Comparison of ENCODE assay signal across 1 cellular context in the genomic region with DNA sequence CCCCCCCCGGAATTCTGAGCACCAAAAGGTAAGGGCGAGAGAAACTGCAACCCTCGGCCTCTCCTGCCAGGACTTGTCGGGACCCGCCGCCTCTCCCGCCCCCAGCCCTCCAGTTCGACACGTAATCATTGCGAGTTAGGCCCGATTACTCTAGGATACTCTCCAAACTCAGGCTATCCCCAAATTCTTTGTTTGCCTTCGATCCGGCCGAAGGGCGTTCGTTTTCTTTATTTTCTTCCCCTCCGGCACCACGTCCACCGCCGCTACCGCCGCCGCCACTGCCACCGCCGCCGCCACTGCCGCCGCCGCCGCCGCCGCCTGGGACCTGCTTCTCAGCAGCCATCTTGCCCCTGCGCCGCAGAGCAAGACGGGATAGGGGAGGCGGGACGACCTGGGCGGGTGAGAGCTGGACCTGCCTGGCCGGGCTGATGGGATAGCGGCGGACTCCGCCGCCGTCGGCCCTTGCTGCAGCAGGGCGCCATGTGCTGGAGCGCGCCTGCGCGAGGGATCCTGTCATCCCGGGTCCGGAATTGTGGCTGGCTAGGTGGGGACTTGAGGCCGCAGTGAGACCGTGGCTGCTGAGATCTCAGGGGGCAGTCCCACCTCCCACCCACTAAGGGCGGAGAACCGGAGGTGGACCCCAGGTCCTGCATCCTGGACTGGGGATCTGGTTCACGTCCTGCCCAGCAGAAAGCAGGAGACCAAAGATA.
TF ChIP-seq lines count a peak whose summit lies in the region.

Gene SRP68, minus strand, starts transcription at position 369 of the 710 bp plus-strand sequence. Its CDS starts 26 bp downstream, at position 343.

TF ChIP-seq in K562, 482 proteins besides CTCF, POLR2A, EP300 and RAD21 (continued from another document):
- TF ChIP-seq, protein P1, sequence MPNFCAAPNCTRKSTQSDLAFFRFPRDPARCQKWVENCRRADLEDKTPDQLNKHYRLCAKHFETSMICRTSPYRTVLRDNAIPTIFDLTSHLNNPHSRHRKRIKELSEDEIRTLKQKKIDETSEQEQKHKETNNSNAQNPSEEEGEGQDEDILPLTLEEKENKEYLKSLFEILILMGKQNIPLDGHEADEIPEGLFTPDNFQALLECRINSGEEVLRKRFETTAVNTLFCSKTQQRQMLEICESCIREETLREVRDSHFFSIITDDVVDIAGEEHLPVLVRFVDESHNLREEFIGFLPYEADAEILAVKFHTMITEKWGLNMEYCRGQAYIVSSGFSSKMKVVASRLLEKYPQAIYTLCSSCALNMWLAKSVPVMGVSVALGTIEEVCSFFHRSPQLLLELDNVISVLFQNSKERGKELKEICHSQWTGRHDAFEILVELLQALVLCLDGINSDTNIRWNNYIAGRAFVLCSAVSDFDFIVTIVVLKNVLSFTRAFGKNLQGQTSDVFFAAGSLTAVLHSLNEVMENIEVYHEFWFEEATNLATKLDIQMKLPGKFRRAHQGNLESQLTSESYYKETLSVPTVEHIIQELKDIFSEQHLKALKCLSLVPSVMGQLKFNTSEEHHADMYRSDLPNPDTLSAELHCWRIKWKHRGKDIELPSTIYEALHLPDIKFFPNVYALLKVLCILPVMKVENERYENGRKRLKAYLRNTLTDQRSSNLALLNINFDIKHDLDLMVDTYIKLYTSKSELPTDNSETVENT (CRISPR knock-in tag; IDR thresholded peaks at IDR 0.05) = peak; percentile 65
- TF ChIP-seq ZNF354B (CRISPR knock-in tag; IDR thresholded peaks at IDR 0.05) (no peak), ZFP1 (CRISPR knock-in tag; IDR thresholded peaks at IDR 0.05) (no peak), ZNF134 (CRISPR knock-in tag; conservative IDR thresholded peaks at IDR 0.05) (no peak), NEUROD1 (IDR thresholded peaks at IDR 0.05; ENCODE audit: borderline replicate concordance, low read depth, low read length, partially characterized antibody) (no peak), FOXJ2 (tag; IDR thresholded peaks at IDR 0.05) (no peak), NR2C2 (CRISPR knock-in tag; IDR thresholded peaks at IDR 0.05) (0 out of 2 replicates have a peak, but pooled peaks have one; percentile 46), NR2C2 (tag; IDR thresholded peaks at IDR 0.05) (peak; percentile 91), XRCC4 (IDR thresholded peaks at IDR 0.05; ENCODE audit: extremely low read depth, insufficient read depth, insufficient read length) (no peak), SUPT5H (IDR thresholded peaks at IDR 0.05) (peak; percentile 93), NFRKB (IDR thresholded peaks at IDR 0.05; ENCODE audit: low read depth) (peak; percentile 87; the same call in 1 of the 2 replicates), CREB3 (tag; conservative IDR thresholded peaks at IDR 0.05; ENCODE audit: low read depth) (no peak), KHSRP (IDR thresholded peaks at IDR 0.05) (no peak), NCOA4 (IDR thresholded peaks at IDR 0.05; ENCODE audit: partially characterized antibody) (no peak), KDM5B (IDR thresholded peaks at IDR 0.05; ENCODE audit: insufficient replicate concordance, low read depth, low read length) (peak; percentile 91), C11orf30 (IDR thresholded peaks at IDR 0.05; ENCODE audit: low read depth) (peak; percentile 92), ZNF184 (CRISPR knock-in tag; IDR thresholded peaks at IDR 0.05) (no peak), MAZ (CRISPR knock-in tag; conservative IDR thresholded peaks at IDR 0.05 in 1 of 2, IDR thresholded peaks at IDR 0.05 in 1 of 2) (peak in 1 of 2 experiments; percentile 76; a peak in 3 of 4 replicates), TOE1 (IDR thresholded peaks at IDR 0.05; ENCODE audit: borderline replicate concordance) (no peak), TOE1 (CRISPR knock-in tag; IDR thresholded peaks at IDR 0.05; ENCODE audit: borderline replicate concordance, low read depth) (0 out of 2 replicates have a peak, but pooled peaks have one; percentile 61), ZNF3 (CRISPR knock-in tag; IDR thresholded peaks at IDR 0.05) (no peak), CHD2 (IDR thresholded peaks at IDR 0.05; ENCODE audit: low read depth, low read length) (no peak), ZNF436 (CRISPR knock-in tag; IDR thresholded peaks at IDR 0.05) (no peak), RHOXF2B (CRISPR knock-in tag; conservative IDR thresholded peaks at IDR 0.05) (no peak), ZNF668 (CRISPR knock-in tag; IDR thresholded peaks at IDR 0.05) (no peak), ZBED1 (IDR thresholded peaks at IDR 0.05) (peak; percentile 48; the same call in 1 of the 2 replicates), TFE3 (CRISPR knock-in tag; IDR thresholded peaks at IDR 0.05) (no peak), KLF16 (IDR thresholded peaks at IDR 0.05) (no peak), NUFIP1 (IDR thresholded peaks at IDR 0.05; ENCODE audit: partially characterized antibody) (no peak), ZBTB26 (CRISPR knock-in tag; IDR thresholded peaks at IDR 0.05) (0 out of 2 replicates have a peak, but pooled peaks have one; percentile 46), ZNF584 (CRISPR knock-in tag; IDR thresholded peaks at IDR 0.05; ENCODE audit: low read depth) (0 out of 2 replicates have a peak, but pooled peaks have one; percentile 41), HDAC1 (IDR thresholded peaks at IDR 0.05) (peak in 1 of 2 experiments; percentile 27; a peak in 1 of 4 replicates), PML (IDR thresholded peaks at IDR 0.05; ENCODE audit: low read length) (peak; percentile 46), HIVEP1 (CRISPR knock-in tag; IDR thresholded peaks at IDR 0.05) (no peak)
- TF ChIP-seq, protein P2, sequence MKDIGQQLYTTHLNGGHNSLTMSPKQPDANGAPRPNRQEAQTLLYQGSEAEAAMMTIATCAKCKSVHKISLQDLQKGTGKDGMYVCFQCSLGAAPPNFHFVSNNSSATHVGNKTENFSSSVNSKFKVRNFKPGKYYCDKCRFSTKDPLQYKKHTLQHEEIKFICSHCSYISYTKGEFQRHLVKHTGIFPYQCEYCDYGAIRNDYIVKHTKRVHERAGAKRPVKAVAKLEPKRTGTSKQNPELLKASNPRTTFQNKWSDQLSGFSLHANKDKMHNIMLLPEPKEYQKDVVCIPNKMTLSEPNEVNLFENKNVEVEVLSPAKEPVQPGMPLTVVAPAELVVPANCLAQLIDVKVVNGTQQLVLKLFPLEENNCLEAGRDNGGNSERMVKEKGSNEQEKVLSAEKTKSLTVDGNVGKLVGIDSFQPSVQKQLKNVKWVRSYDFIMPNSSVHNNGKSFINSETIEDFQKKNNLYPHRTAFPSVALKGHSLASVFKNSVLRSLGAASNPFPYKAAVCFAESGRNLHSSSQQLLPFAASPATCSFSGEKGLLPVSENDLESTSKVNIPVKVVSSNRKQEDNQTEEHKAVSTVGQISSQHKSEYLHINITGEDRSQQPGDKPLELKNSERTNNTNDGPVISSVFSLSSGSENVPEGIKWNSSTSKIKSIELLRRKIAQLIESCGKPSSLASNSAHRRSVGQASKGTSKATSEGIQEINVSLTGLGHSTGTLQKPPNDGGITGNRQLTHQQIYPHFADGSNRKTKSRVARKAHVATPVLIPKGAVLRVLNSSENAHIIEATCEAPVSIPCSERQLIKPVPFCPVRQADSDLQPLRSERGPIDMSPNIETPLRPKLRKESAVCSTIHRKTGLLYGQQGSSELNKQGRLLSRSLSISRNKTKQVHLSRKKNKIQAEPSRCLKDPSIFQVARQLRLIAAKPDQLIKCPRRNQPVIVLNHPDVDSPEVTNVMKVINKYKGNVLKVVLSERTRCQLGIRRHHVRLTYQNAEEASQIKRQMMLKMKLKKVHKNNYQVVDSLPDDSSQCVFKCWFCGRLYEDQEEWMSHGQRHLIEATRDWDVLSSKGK (CRISPR knock-in tag; IDR thresholded peaks at IDR 0.05) = no peak
- TF ChIP-seq, protein P3, sequence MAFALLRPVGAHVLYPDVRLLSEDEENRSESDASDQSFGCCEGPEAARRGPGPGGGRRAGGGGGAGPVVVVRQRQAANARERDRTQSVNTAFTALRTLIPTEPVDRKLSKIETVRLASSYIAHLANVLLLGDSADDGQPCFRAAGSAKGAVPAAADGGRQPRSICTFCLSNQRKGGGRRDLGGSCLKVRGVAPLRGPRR (CRISPR knock-in tag; IDR thresholded peaks at IDR 0.05) = no peak
- TF ChIP-seq, protein P4, sequence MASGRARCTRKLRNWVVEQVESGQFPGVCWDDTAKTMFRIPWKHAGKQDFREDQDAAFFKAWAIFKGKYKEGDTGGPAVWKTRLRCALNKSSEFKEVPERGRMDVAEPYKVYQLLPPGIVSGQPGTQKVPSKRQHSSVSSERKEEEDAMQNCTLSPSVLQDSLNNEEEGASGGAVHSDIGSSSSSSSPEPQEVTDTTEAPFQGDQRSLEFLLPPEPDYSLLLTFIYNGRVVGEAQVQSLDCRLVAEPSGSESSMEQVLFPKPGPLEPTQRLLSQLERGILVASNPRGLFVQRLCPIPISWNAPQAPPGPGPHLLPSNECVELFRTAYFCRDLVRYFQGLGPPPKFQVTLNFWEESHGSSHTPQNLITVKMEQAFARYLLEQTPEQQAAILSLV (tag; IDR thresholded peaks at IDR 0.05) = no peak
- TF ChIP-seq, protein P5, sequence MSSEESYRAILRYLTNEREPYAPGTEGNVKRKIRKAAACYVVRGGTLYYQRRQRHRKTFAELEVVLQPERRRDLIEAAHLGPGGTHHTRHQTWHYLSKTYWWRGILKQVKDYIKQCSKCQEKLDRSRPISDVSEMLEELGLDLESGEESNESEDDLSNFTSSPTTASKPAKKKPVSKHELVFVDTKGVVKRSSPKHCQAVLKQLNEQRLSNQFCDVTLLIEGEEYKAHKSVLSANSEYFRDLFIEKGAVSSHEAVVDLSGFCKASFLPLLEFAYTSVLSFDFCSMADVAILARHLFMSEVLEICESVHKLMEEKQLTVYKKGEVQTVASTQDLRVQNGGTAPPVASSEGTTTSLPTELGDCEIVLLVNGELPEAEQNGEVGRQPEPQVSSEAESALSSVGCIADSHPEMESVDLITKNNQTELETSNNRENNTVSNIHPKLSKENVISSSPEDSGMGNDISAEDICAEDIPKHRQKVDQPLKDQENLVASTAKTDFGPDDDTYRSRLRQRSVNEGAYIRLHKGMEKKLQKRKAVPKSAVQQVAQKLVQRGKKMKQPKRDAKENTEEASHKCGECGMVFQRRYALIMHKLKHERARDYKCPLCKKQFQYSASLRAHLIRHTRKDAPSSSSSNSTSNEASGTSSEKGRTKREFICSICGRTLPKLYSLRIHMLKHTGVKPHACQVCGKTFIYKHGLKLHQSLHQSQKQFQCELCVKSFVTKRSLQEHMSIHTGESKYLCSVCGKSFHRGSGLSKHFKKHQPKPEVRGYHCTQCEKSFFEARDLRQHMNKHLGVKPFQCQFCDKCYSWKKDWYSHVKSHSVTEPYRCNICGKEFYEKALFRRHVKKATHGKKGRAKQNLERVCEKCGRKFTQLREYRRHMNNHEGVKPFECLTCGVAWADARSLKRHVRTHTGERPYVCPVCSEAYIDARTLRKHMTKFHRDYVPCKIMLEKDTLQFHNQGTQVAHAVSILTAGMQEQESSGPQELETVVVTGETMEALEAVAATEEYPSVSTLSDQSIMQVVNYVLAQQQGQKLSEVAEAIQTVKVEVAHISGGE (CRISPR knock-in tag; IDR thresholded peaks at IDR 0.05) = no peak
